1 cellular context compared by ENCODE assay signal in genomic region chr1:9685833-9686232, GRCh38.
TF ChIP-seq lines count a peak whose summit lies in the region.

No MANE protein-coding gene starts in this region.

TF ChIP-seq in GM12891, 5 proteins besides CTCF, POLR2A, EP300 and RAD21 (continued from another document):
- TF ChIP-seq PAX5 (IDR thresholded peaks at IDR 0.05; ENCODE audit: insufficient read depth, low read length, severe bottlenecking) (no peak), POU2F2 (IDR thresholded peaks at IDR 0.05; ENCODE audit: low read depth, low read length) (no peak), POLR2AphosphoS5 (IDR thresholded peaks at IDR 0.05; ENCODE audit: low read depth, low read length) (no peak)
